8 cellular contexts compared by ENCODE assay signal in genomic region chr2:53970898-53971681, GRCh38. TPM values are rescaled to one million over a fixed set of nuclear protein-coding genes. Genes with fewer than 3 reads are reported as not detected.
DNase-seq lines count a peak whose midpoint lies in the region; ATAC-seq and TF ChIP-seq lines count a peak whose summit lies in the region.

A gene with protein sequence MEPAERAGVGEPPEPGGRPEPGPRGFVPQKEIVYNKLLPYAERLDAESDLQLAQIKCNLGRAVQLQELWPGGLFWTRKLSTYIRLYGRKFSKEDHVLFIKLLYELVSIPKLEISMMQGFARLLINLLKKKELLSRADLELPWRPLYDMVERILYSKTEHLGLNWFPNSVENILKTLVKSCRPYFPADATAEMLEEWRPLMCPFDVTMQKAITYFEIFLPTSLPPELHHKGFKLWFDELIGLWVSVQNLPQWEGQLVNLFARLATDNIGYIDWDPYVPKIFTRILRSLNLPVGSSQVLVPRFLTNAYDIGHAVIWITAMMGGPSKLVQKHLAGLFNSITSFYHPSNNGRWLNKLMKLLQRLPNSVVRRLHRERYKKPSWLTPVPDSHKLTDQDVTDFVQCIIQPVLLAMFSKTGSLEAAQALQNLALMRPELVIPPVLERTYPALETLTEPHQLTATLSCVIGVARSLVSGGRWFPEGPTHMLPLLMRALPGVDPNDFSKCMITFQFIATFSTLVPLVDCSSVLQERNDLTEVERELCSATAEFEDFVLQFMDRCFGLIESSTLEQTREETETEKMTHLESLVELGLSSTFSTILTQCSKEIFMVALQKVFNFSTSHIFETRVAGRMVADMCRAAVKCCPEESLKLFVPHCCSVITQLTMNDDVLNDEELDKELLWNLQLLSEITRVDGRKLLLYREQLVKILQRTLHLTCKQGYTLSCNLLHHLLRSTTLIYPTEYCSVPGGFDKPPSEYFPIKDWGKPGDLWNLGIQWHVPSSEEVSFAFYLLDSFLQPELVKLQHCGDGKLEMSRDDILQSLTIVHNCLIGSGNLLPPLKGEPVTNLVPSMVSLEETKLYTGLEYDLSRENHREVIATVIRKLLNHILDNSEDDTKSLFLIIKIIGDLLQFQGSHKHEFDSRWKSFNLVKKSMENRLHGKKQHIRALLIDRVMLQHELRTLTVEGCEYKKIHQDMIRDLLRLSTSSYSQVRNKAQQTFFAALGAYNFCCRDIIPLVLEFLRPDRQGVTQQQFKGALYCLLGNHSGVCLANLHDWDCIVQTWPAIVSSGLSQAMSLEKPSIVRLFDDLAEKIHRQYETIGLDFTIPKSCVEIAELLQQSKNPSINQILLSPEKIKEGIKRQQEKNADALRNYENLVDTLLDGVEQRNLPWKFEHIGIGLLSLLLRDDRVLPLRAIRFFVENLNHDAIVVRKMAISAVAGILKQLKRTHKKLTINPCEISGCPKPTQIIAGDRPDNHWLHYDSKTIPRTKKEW (N-terminal part only) (minus strand): TSS chr2:53970993. CDS start chr2:53970784, 209 bp downstream.

- no peaks in the 10 kb centered on the region for H3K9me3 ChIP-seq in ES-I3 (ENCODE audit: control insufficient read depth, insufficient read depth, low read length)
- H3K9me3 ChIP-seq in H9 (ENCODE audit: control insufficient read depth, low read depth, low read length) = no peaks in the 10 kb centered on the region
- no peaks in the 10 kb centered on the region for H3K9me3 ChIP-seq in MG63
- no peaks in the 10 kb centered on the region for H3K9me3 ChIP-seq in SJCRH30 (replicated peaks)
- H3K9me3 ChIP-seq in neural cell (ENCODE audit: low read length) = no peaks in the 10 kb centered on the region

- TF ChIP-seq CTCF in H9 (conservative IDR thresholded peaks at IDR 0.05) (no peak), foreskin fibroblast (IDR thresholded peaks at IDR 0.05; ENCODE audit: low read depth, low read length) (no peak), neural cell (IDR thresholded peaks at IDR 0.05; ENCODE audit: poor library complexity, severe bottlenecking) (peak; percentile 44)

- no peak within 1 kb of the TSS for H2AK5ac ChIP-seq in H9 (ENCODE audit: insufficient read length, low read length)

- H2BK20ac ChIP-seq in H9 (ENCODE audit: low read depth, low read length, poor library complexity, severe bottlenecking) = no peak within 1 kb of the TSS

- peaks cover 20 to 21% of the 10 kb centered on the region in 2 experiments for H3K4me1 Mint-ChIP-seq in H9
- peaks cover 52% of the 10 kb centered on the region for H3K4me1 Mint-ChIP-seq in stimulated activated naive CD8-positive, alpha-beta T cell treated with anti-CD3 and anti-CD28 coated beads, Interleukin-15, amount 100 ng/mL, for 72 hours

- H2BK5ac ChIP-seq in H9 (ENCODE audit: insufficient read length, low read length) = no peak within 1 kb of the TSS

- H3F3A ChIP-seq in neural cell (ENCODE audit: insufficient read depth, low read length, poor library complexity, severe bottlenecking) = peaks cover 8% of the 10 kb centered on the region

- no peak for TF ChIP-seq RAD21 in neural cell (conservative IDR thresholded peaks at IDR 0.05)

- no peaks in the 10 kb centered on the region for H3K9me2 ChIP-seq in neural cell (ENCODE audit: insufficient read depth, low read length)

- peak within 1 kb of the TSS; percentile 87 for H3K14ac ChIP-seq in H9 (ENCODE audit: insufficient read depth, low read length)

- peak within 1 kb of the TSS; percentile 90 for H3K18ac ChIP-seq in H9 (ENCODE audit: insufficient read length, low read depth, low read length)

- peak within 1 kb of the TSS; percentile 84 for H3T11ph ChIP-seq in H9 (ENCODE audit: low read length)

- H3K79me1 ChIP-seq in H9 (ENCODE audit: insufficient read depth, low read depth, low read length, poor library complexity, severe bottlenecking) = no peaks in the 10 kb centered on the region

- H3K27me3 ChIP-seq in H9 (ENCODE audit: insufficient read depth, low read length) (no peaks in the 10 kb centered on the region), MG63 (no peaks in the 10 kb centered on the region), SJCRH30 (no peaks in the 10 kb centered on the region), neural cell (ENCODE audit: insufficient read depth, low read depth, low read length) (no peaks in the 10 kb centered on the region)

- H3K9ac ChIP-seq in ES-I3 (ENCODE audit: low read depth, low read length) (peak within 1 kb of the TSS; percentile 99), H9 (ENCODE audit: extremely low read depth, insufficient read length, low read length) (peak within 1 kb of the TSS; percentile 82), neural cell (ENCODE audit: low read length) (peak within 1 kb of the TSS; percentile 92)

- no peak within 1 kb of the TSS for H4K91ac ChIP-seq in H9 (ENCODE audit: insufficient read length, low read depth, low read length)

- H3K4me3 ChIP-seq in MG63 (peak within 1 kb of the TSS; percentile 96), SJCRH30 (peak within 1 kb of the TSS; percentile 97), foreskin fibroblast (ENCODE audit: low read depth in 1 of 2, low read length in 2 of 2) (peak within 1 kb of the TSS; percentile 64 to 81), neural cell (ENCODE audit: low read length) (peak within 1 kb of the TSS; percentile 98)

- H3K27ac Mint-ChIP-seq in H9 = peak within 1 kb of the TSS; percentile 96 to 98 (median 97)
- H3K27ac Mint-ChIP-seq in stimulated activated naive CD8-positive, alpha-beta T cell treated with anti-CD3 and anti-CD28 coated beads, Interleukin-15, amount 100 ng/mL, for 72 hours = peak within 1 kb of the TSS; percentile 98 to 100

- no peak within 1 kb of the TSS for H2BK15ac ChIP-seq in H9 (ENCODE audit: low read depth, low read length)

- H3K27me3 Mint-ChIP-seq in H9 (ENCODE audit: low read depth) = no peaks in the 10 kb centered on the region
- H3K27me3 Mint-ChIP-seq in stimulated activated naive CD8-positive, alpha-beta T cell treated with anti-CD3 and anti-CD28 coated beads, Interleukin-15, amount 100 ng/mL, for 72 hours = no peaks in the 10 kb centered on the region

- H2BK120ac ChIP-seq in H9 (ENCODE audit: low read depth, low read length, poor library complexity, severe bottlenecking) = peak within 1 kb of the TSS; percentile 83

- peaks cover 10 to 25% (median 11%) of the 10 kb centered on the region in 3 experiments; a peak in 6 of 7 replicates for H3K36me3 Mint-ChIP-seq in H9 (ENCODE audit: insufficient read depth in 1 of 3, low read depth in 3 of 3)

- ATAC-seq in stimulated activated naive CD8-positive, alpha-beta T cell treated with anti-CD3 and anti-CD28 coated beads, Interleukin-15, amount 100 ng/mL, for 72 hours = peak; percentile 91

- no peaks in the 10 kb centered on the region for H3K9me3 Mint-ChIP-seq in H9
- no peaks in the 10 kb centered on the region for H3K9me3 Mint-ChIP-seq in stimulated activated naive CD8-positive, alpha-beta T cell treated with anti-CD3 and anti-CD28 coated beads, Interleukin-15, amount 100 ng/mL, for 72 hours

- TF ChIP-seq EP300 in neural cell (conservative IDR thresholded peaks at IDR 0.05; ENCODE audit: poor library complexity, severe bottlenecking) = peak; percentile 43

- no peak within 1 kb of the TSS for H3K56ac ChIP-seq in H9 (ENCODE audit: insufficient read length, low read depth, low read length)

- no CpG with 5 or more reads among the region's 61 CpGs for WGBS in H9 (ENCODE audit: extremely low coverage, insufficient read length, low lambda C conversion rate)

- H3K4me1 ChIP-seq in ES-I3 (ENCODE audit: insufficient read depth, low read length) (peaks cover 4% of the 10 kb centered on the region; the same call in 1 of the 2 replicates), H9 (ENCODE audit: insufficient read depth, low read length) (no peaks in the 10 kb centered on the region; the same call in 1 of the 2 replicates), SJCRH30 (no peaks in the 10 kb centered on the region)

- peak within 1 kb of the TSS; percentile 23; the same call in 1 of the 2 replicates for H3K4ac ChIP-seq in H9 (ENCODE audit: low read depth, low read length)

- H3K4me2 ChIP-seq in H9 (ENCODE audit: insufficient read depth, insufficient read length, low read length) (peak within 1 kb of the TSS; percentile 88), neural cell (ENCODE audit: low read length) (peak within 1 kb of the TSS; percentile 75)

- no peak within 1 kb of the TSS for H4K5ac ChIP-seq in H9 (ENCODE audit: insufficient read length, low read depth, low read length)

- no peaks in the 10 kb centered on the region for H3K36me3 ChIP-seq in ES-I3 (ENCODE audit: insufficient read depth, low read length)
- peaks cover 12% of the 10 kb centered on the region for H3K36me3 ChIP-seq in MG63
- H3K36me3 ChIP-seq in SJCRH30 = no peaks in the 10 kb centered on the region; the same call in 1 of the 2 replicates
- H3K36me3 ChIP-seq in neural cell (ENCODE audit: insufficient read depth, low read length) = no peaks in the 10 kb centered on the region

- DNase-seq in H9 (peak; percentile 94), MG63 (peak; percentile 95), SJCRH30 (peak; percentile 96 to 97), activated gamma-delta T cell treated with Interleukin-2 at 50 U/mL for 16 hours (peak; percentile 94), foreskin fibroblast (peak; percentile 89 to 96)
- DNase-seq in stimulated activated naive CD8-positive, alpha-beta T cell treated with anti-CD3 and anti-CD28 coated beads, Interleukin-15, amount 100 ng/mL, for 72 hours = peak; percentile 86 to 89

- H4K20me1 ChIP-seq in H9 (ENCODE audit: control insufficient read depth, insufficient read depth, insufficient read length) (no peaks in the 10 kb centered on the region), neural cell (ENCODE audit: insufficient read depth) (no peaks in the 10 kb centered on the region)

- H3K27ac ChIP-seq in H9 (ENCODE audit: insufficient read length, low read depth, low read length) = peak within 1 kb of the TSS; percentile 77
- H3K27ac ChIP-seq in SJCRH30 = peak within 1 kb of the TSS; percentile 91
- peak within 1 kb of the TSS; percentile 92 for H3K27ac ChIP-seq in neural cell (ENCODE audit: low read length)

- H2AFZ ChIP-seq in H9 (ENCODE audit: low read length) (no peak within 1 kb of the TSS), neural cell (ENCODE audit: low read depth, low read length) (peak within 1 kb of the TSS; percentile 81)

- peak within 1 kb of the TSS; percentile 80 to 95 for H3K4me3 Mint-ChIP-seq in H9
- H3K4me3 Mint-ChIP-seq in stimulated activated naive CD8-positive, alpha-beta T cell treated with anti-CD3 and anti-CD28 coated beads, Interleukin-15, amount 100 ng/mL, for 72 hours = peak within 1 kb of the TSS; percentile 96 to 99

- no peak within 1 kb of the TSS for H2BK12ac ChIP-seq in H9 (ENCODE audit: insufficient read length, low read depth, low read length)

- H3K23me2 ChIP-seq in H9 (ENCODE audit: insufficient read length, low read depth, low read length, poor library complexity, severe bottlenecking) = peaks cover 6% of the 10 kb centered on the region

- H3K79me2 ChIP-seq in H9 (ENCODE audit: insufficient read depth, low read length) (peaks cover 42% of the 10 kb centered on the region; the same call in 1 of the 2 replicates), neural cell (replicated peaks; ENCODE audit: insufficient read depth, low read length) (peaks cover 40% of the 10 kb centered on the region)

- no peak within 1 kb of the TSS for H4K8ac ChIP-seq in H9 (replicated peaks; ENCODE audit: insufficient read length, low read depth, low read length)

- H3K23ac ChIP-seq in H9 (ENCODE audit: insufficient read length, low read depth, low read length) = no peak within 1 kb of the TSS

RNA-seq across cellular contexts. Expression of the gene that starts here (rescaled TPM):
- total RNA-seq in H9 (2021) = 77.3 and 87.4 TPM in 2 replicates
- total RNA-seq in MG63 (2014; rRNA removed; shearing (Covaris generic); ENCODE audit: low replicate concordance) = 17.9 and 24.2 TPM in 2 replicates
- total RNA-seq in SJCRH30 (2014; rRNA removed; shearing (Covaris generic)) = 71.7 and 82.8 TPM in 2 replicates
- polyA plus RNA-seq in neural cell = 20.4 and 23.4 TPM in 2 replicates
- polyA minus RNA-seq in neural cell = 65.5 and 67.6 TPM in 2 replicates

Comparison
In these comparisons a context has a peak if more than half of its experiments do, and no peak if none do; other contexts are left out.
1. Peak in every context shown above with its lines: DNase-seq, ATAC-seq, H3K4me3 ChIP-seq and H3K27ac ChIP-seq.